ENCODE assay signal across 24 cellular contexts in genomic region chr12:114820773-114821172, GRCh38.
"Had no signal": no experiment of that assay in that cellular context is flagged by ENCODE, and none has a peak within 500 bp of the region (broad histone marks: within the 10 kb centered on the region; RNA-seq: fewer than 3 reads in every experiment).

No MANE protein-coding gene starts in this region.

- ATAC-seq: activated CD4-positive, alpha-beta T cell treated with anti-CD3 and anti-CD28 coated beads for 36 hours; activated T-cell treated with anti-CD3 and anti-CD28 coated beads, Interleukin-2, amount 50 U/mL, for 4 hours; foreskin keratinocyte; left lobe of liver; lower lobe of right lung; naive thymus-derived CD4-positive, alpha-beta T cell; sciatic nerve; WTC11 had no signal

- H3K4me3 ChIP-seq: adrenal gland, lower lobe of right lung, neural progenitor cell, smooth muscle cell, thyroid gland, uterus had no signal

- DNase-seq: activated CD4-positive, alpha-beta T cell treated with anti-CD3 and anti-CD28 coated beads for 36 hours; activated CD4-positive, alpha-beta T cell treated with anti-CD3 and anti-CD28 coated beads, Interleukin-2, amount 50 U/mL, for 4 hours; activated CD8-positive, alpha-beta memory T cell treated with anti-CD3 and anti-CD28 coated beads, Interleukin-2, amount 50 U/mL, for 48 hours; activated naive CD4-positive, alpha-beta T cell; activated T-cell treated with anti-CD3 and anti-CD28 coated beads, Interleukin-2, amount 50 U/mL, for 4 hours; central memory CD4-positive, alpha-beta T cell; effector memory CD4-positive, alpha-beta T cell; foreskin keratinocyte; kidney; lower lobe of right lung; mesendoderm; naive thymus-derived CD4-positive, alpha-beta T cell; stimulated activated CD4-positive, alpha-beta T cell treated with anti-CD3 and anti-CD28 coated beads, Interleukin-4, amount 100 ng/mL, for 1 hour; stimulated activated naive CD4-positive, alpha-beta T cell; T1000; thyroid gland; uterus had no signal

- H2AFZ ChIP-seq: neural progenitor cell had no signal

- H3K27ac ChIP-seq: adrenal gland, foreskin keratinocyte, lower lobe of right lung, neural progenitor cell, thyroid gland, uterus had no signal

- H3K27me3 ChIP-seq: adrenal gland, foreskin keratinocyte, neural progenitor cell, thyroid gland, uterus had no signal

- FAIRE-seq: astrocyte, kidney had no signal

- H3K36me3 ChIP-seq: adrenal gland, lower lobe of right lung, neural progenitor cell, thyroid gland, uterus had no signal

- H3K9me3 ChIP-seq: adrenal gland, lower lobe of right lung, thyroid gland, uterus had no signal

- H3K4me2 ChIP-seq: neural progenitor cell, smooth muscle cell had no signal

- H3K4me1 ChIP-seq: adrenal gland, foreskin keratinocyte, lower lobe of right lung, thyroid gland, uterus had no signal

- H3K9ac ChIP-seq: neural progenitor cell had no signal
